8 cellular contexts compared by ENCODE assay signal in the genomic region with DNA sequence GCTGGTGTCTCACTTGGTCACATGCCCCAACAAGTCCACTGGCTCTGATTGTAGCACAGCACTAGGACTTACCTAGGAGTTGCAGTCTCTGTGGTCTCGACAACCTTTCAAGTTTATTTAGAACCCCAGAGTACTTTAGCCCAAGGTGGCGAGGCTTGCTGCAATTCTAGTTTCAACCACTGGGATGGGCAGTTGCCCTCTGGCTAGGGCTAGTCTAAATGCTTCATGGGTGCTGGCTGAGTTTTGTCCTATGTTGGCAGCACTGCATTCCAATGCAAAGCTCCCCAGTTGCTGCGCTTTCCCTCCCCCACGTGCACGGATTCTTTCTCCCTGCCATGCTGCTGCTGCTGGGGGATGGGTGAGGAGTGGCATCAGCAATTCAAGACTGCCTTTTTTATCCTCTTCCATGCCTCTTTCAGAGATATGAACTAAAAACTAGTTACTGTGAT.
A peak's percentile ranks its signal among the peaks of the same experiment; 100 is the strongest.
DNase-seq lines count a peak whose midpoint lies in the region; TF ChIP-seq lines count a peak whose summit lies in the region.

No MANE protein-coding gene starts in this region.

- no peaks in the 10 kb centered on the region for H3K4me1 ChIP-seq in HEK293 (ENCODE audit: control insufficient read depth, insufficient read depth, low read length)

- peak; percentile 18 for DNase-seq in AG20443 (ENCODE audit: low spot score)
- no peak for DNase-seq in kidney epithelial cell (ENCODE audit: low read depth)
- no peak for DNase-seq in middle frontal gyrus (ENCODE audit: extremely low spot score, low spot score)
- no peak for DNase-seq in amniotic stem cell (lab: John Stamatoyannopoulos, UW)
- no peak for DNase-seq in mucosa of gallbladder (ENCODE audit: low spot score)
- no peak for DNase-seq in activated gamma-delta T cell (lab: John Stamatoyannopoulos, UW)

- CTCF ChIA-PET in HEK293 (lab: Yijun Ruan, JAX), result interaction anchor here (0.6 to 1.1 kb wide), 5 partner anchors 10 to 132 kb away, joined by 3 to 4 read pairs (median 3); no protein-coding TSS in a partner anchor

- no peak overlapping the region for H3K27ac ChIP-seq in HEK293 (ENCODE audit: extremely low read depth, low read depth, low read length)

- H3K4me3 ChIP-seq in HEK293 (ENCODE audit: low read depth, low read length) (no peak overlapping the region), WI38 (ENCODE audit: low read depth, low read length) (no peak overlapping the region), kidney epithelial cell (ENCODE audit: low read depth, low read length) (no peak overlapping the region)

- H3K36me3 ChIP-seq in HEK293 (ENCODE audit: control insufficient read depth in 2 of 2, insufficient read depth in 1 of 2, low read length in 2 of 2) (peaks cover 8 to 16% of the 10 kb centered on the region in 2 experiments), kidney epithelial cell (ENCODE audit: control insufficient read depth, insufficient read depth, low read length) (peaks cover 1% of the 10 kb centered on the region)

- no peaks in the 10 kb centered on the region for H3K9me3 ChIP-seq in HEK293 (ENCODE audit: control insufficient read depth, insufficient read depth, low read depth, low read length)

- no peak for TF ChIP-seq CTCF in HEK293 (tag by site-specific recombination; IDR thresholded peaks at IDR 0.05)
- TF ChIP-seq CTCF in WI38 (IDR thresholded peaks at IDR 0.05; ENCODE audit: low read depth, low read length), result peak; percentile 54; the same call in 1 of the 2 replicates
- TF ChIP-seq CTCF in kidney epithelial cell (IDR thresholded peaks at IDR 0.05; ENCODE audit: insufficient read depth, low read length, poor library complexity, severe bottlenecking), result peak; percentile 39

- POLR2A ChIA-PET in HEK293 (lab: Yijun Ruan, JAX), result no interaction called here

- no peaks in the 10 kb centered on the region for H3K27me3 ChIP-seq in kidney epithelial cell (ENCODE audit: control insufficient read depth, insufficient read depth, low read length)

TF ChIP-seq in HEK293, 187 proteins besides CTCF, POLR2A, EP300 and RAD21:
- TF ChIP-seq, protein P1, sequence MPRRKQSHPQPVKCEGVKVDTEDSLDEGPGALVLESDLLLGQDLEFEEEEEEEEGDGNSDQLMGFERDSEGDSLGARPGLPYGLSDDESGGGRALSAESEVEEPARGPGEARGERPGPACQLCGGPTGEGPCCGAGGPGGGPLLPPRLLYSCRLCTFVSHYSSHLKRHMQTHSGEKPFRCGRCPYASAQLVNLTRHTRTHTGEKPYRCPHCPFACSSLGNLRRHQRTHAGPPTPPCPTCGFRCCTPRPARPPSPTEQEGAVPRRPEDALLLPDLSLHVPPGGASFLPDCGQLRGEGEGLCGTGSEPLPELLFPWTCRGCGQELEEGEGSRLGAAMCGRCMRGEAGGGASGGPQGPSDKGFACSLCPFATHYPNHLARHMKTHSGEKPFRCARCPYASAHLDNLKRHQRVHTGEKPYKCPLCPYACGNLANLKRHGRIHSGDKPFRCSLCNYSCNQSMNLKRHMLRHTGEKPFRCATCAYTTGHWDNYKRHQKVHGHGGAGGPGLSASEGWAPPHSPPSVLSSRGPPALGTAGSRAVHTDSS (tag by site-specific recombination; IDR thresholded peaks at IDR 0.05), result no peak
- TF ChIP-seq PRDM10 (tag by site-specific recombination; IDR thresholded peaks at IDR 0.05) (peak; percentile 92), ZXDB (tag by site-specific recombination; IDR thresholded peaks at IDR 0.05) (0 out of 2 replicates have a peak, but pooled peaks have one; percentile 25), ZSCAN16 (tag by site-specific recombination; IDR thresholded peaks at IDR 0.05) (no peak), ZNF660 (tag by site-specific recombination; IDR thresholded peaks at IDR 0.05) (no peak), MZF1 (tag by site-specific recombination; IDR thresholded peaks at IDR 0.05; ENCODE audit: borderline replicate concordance) (peak; percentile 72; the same call in 1 of the 2 replicates)
